ENCODE assay signal across 9 cellular contexts in genomic region chr19:55340144-55340783, GRCh38. TPM values are rescaled to one million over a fixed set of nuclear protein-coding genes. Genes with fewer than 3 reads are reported as not detected.
DNase-seq lines count a peak whose midpoint lies in the region; FAIRE-seq and TF ChIP-seq lines count a peak whose summit lies in the region.
"Had no signal": no experiment of that assay in that cellular context is flagged by ENCODE, and none has a peak within 500 bp of the region (broad histone marks: within the 10 kb centered on the region; RNA-seq: fewer than 3 reads in every experiment).

No MANE protein-coding gene starts in this region.

- peaks cover 8% of the 10 kb centered on the region for H3K27me3 Mint-ChIP-seq in endodermal cell (ENCODE audit: insufficient read depth)

- H3K27ac ChIP-seq in endodermal cell (ENCODE audit: low read depth, low read length) = peak overlapping the region; percentile 82
- H3K27ac ChIP-seq in neutrophil = peak overlapping the region; percentile 97

- peak overlapping the region; percentile 89 for H3K4me3 Mint-ChIP-seq in endodermal cell

- TF ChIP-seq CTCF in endodermal cell (conservative IDR thresholded peaks at IDR 0.05) = no peak
- TF ChIP-seq CTCF in neutrophil (IDR thresholded peaks at IDR 0.05) = no peak

- H3K4me1 ChIP-seq in endodermal cell (ENCODE audit: control insufficient read depth, insufficient read depth, low read length) (no peaks in the 10 kb centered on the region), neutrophil (ENCODE audit: control insufficient read depth in 1 of 2, insufficient read depth in 1 of 2, low read depth in 1 of 2, low read length in 1 of 2) (peaks cover 22 to 26% of the 10 kb centered on the region in 2 experiments)

- no peaks in the 10 kb centered on the region for H3K9me3 ChIP-seq in endodermal cell (ENCODE audit: control insufficient read depth, low read length)
- H3K9me3 ChIP-seq in neutrophil = no peaks in the 10 kb centered on the region

- peak overlapping the region; percentile 88 for H3K9ac ChIP-seq in endodermal cell (ENCODE audit: extremely low read depth, low read length, poor library complexity, severe bottlenecking)

- WGBS in endodermal cell (ENCODE audit: insufficient coverage in 1 of 2, insufficient read length in 1 of 2), 2 experiments = 7 to 11% methylated on average over 6 to 15 of the region's 15 CpGs

- peaks cover 12% of the 10 kb centered on the region for H3K4me1 Mint-ChIP-seq in endodermal cell

- DNase-seq in GM12892 (ENCODE audit: insufficient read length) (no peak), RKO (ENCODE audit: low spot score) (peak; percentile 54), endodermal cell (peak; percentile 78), GF-D8 (lab: John Stamatoyannopoulos, UW) (no peak), MV-4-11 (lab: John Stamatoyannopoulos, UW) (no peak), COR-L47 (lab: John Stamatoyannopoulos, UW) (no peak), dedifferentiated amniotic fluid mesenchymal stem cell (ENCODE audit: extremely low spot score) (no peak)

- H3K9me3 Mint-ChIP-seq in endodermal cell = no peaks in the 10 kb centered on the region

- no peaks in the 10 kb centered on the region for H3K27me3 ChIP-seq in endodermal cell (ENCODE audit: control insufficient read depth, insufficient read depth, low read length, poor library complexity, severe bottlenecking)
- peaks cover 17% of the 10 kb centered on the region for H3K27me3 ChIP-seq in neutrophil

- peaks cover 35% of the 10 kb centered on the region for H3K36me3 Mint-ChIP-seq in endodermal cell (ENCODE audit: low read depth)

- H3K27ac Mint-ChIP-seq in endodermal cell = peak overlapping the region; percentile 96

- H3K4me3 ChIP-seq in endodermal cell (ENCODE audit: low read length) (peak overlapping the region; percentile 94), neutrophil (ENCODE audit: low read depth in 1 of 2, low read length in 1 of 2) (peak overlapping the region; percentile 73 to 87)

- 0 out of 2 replicates have a peak, but pooled peaks have one; percentile 6 for TF ChIP-seq POLR2A in GM12892 (IDR thresholded peaks at IDR 0.05; ENCODE audit: low read depth, low read length)

- peak; percentile 42 for FAIRE-seq in GM12892 (lab: Jason Lieb, UNC)

- H3K36me3 ChIP-seq in endodermal cell (ENCODE audit: control insufficient read depth, insufficient read depth, low read length) (peaks cover 30% of the 10 kb centered on the region), neutrophil (peaks cover 4% of the 10 kb centered on the region)

RNA-seq across cellular contexts. Expression of gene KMT5C, which starts 0.6 kb away (rescaled TPM):
- 7.3 TPM for polyA plus RNA-seq in GM12892 (2012; ENCODE audit: missing spikeins)
- 10 to 100 TPM; 73.1 to 80.6 TPM for total RNA-seq in endodermal cell
- polyA plus RNA-seq in endodermal cell (2013, experiment 1 of 2) = 40.1 TPM
- polyA plus RNA-seq in endodermal cell (2013, experiment 2 of 2) = 36.0 TPM

RNA-seq across cellular contexts. Expression of gene COX6B2, which starts 14.3 kb away (rescaled TPM):
- polyA plus RNA-seq in GM12892 (2012; ENCODE audit: missing spikeins) = 0.85 TPM
- total RNA-seq in endodermal cell = under 1 TPM; 0.75 to 0.84 TPM
- polyA plus RNA-seq in endodermal cell (2013, experiment 1 of 2) = 2.0 TPM
- polyA plus RNA-seq in endodermal cell (2013, experiment 2 of 2) = 0.41 TPM

RNA-seq across cellular contexts. Expression of gene TMEM150B, which starts 15.1 kb away (rescaled TPM):
- not detected for polyA plus RNA-seq in GM12892 (2012; ENCODE audit: missing spikeins)
- total RNA-seq in endodermal cell = under 1 TPM; 0.73 to 0.95 TPM
- polyA plus RNA-seq in endodermal cell (2013, experiment 1 of 2) = not detected
- not detected for polyA plus RNA-seq in endodermal cell (2013, experiment 2 of 2)

RNA-seq across cellular contexts. Expression of gene GARIN5B, which starts 22.8 kb away (rescaled TPM):
- polyA plus RNA-seq in GM12892 (2012; ENCODE audit: missing spikeins) = not detected
- total RNA-seq in endodermal cell = under 1 TPM; 0.09 to 0.11 TPM
- 0.18 TPM for polyA plus RNA-seq in endodermal cell (2013, experiment 1 of 2)
- polyA plus RNA-seq in endodermal cell (2013, experiment 2 of 2) = 0.33 TPM
- total RNA-seq: T-helper 2 cell treated with Interferon-gamma antibody and Interleukin-4, amounts not matched to agents 100 ng/mL and 5 ng/mL, for 36 hours had no signal

RNA-seq across cellular contexts. Expression of gene IL11, which starts 30.0 kb away (rescaled TPM):
- polyA plus RNA-seq in GM12892 (2012; ENCODE audit: missing spikeins) = 0.17 TPM
- total RNA-seq in endodermal cell = 1 to 10 TPM in 1 of 2 donors, under 1 TPM in 1; 0.91 to 1.7 TPM
- polyA plus RNA-seq in endodermal cell (2013, experiment 1 of 2) = 6.0 TPM
- 5.8 TPM for polyA plus RNA-seq in endodermal cell (2013, experiment 2 of 2)

Comparison
In these comparisons a context has a peak if more than half of its experiments do, and no peak if none do; other contexts are left out.
1. DNase-seq: peak in RKO (single experiment) and endodermal cell (single experiment); none in GM12892 (single experiment), GF-D8 (single experiment), MV-4-11 (single experiment), COR-L47 (single experiment) and dedifferentiated amniotic fluid mesenchymal stem cell (single experiment).